ENCODE assay signal across 25 cellular contexts in genomic region chr22:20405291-20405930, GRCh38. TPM values are rescaled to one million over a fixed set of nuclear protein-coding genes. Genes with fewer than 3 reads are reported as not detected.
DNase-seq lines count a peak whose midpoint lies in the region; ATAC-seq, FAIRE-seq and TF ChIP-seq lines count a peak whose summit lies in the region.
"Had no signal": no experiment of that assay in that cellular context is flagged by ENCODE, and none has a peak within 500 bp of the region (broad histone marks: within the 10 kb centered on the region; RNA-seq: fewer than 3 reads in every experiment).

No MANE protein-coding gene starts in this region.

- H3K36me3 Mint-ChIP-seq in WTC11: peaks cover 43% of the 10 kb centered on the region

- TF ChIP-seq EP300 in HepG2 (IDR thresholded peaks at IDR 0.05; ENCODE audit: low read depth in 2 of 2, low read length in 2 of 2): no peak
- TF ChIP-seq EP300 in HepG2 (CRISPR knock-in tag; IDR thresholded peaks at IDR 0.05; ENCODE audit: borderline replicate concordance): no peak

- FAIRE-seq in HepG2 (lab: Jason Lieb, UNC): no peak
- FAIRE-seq: A204.1, GM12891 had no signal

- H3K27ac Mint-ChIP-seq in WTC11: peak overlapping the region; percentile 39

- POLR2A ChIA-PET in WTC11 (lab: Charles Lee) (no interaction called here), HepG2 (lab: Yijun Ruan, JAX) (no interaction called here), A673 (lab: Charles Lee; ENCODE audit: low non-redundant PET) (no interaction called here)

- TF ChIP-seq RAD21 in HepG2 (CRISPR knock-in tag; IDR thresholded peaks at IDR 0.05): no peak

- H3K4me2 ChIP-seq in BLaER1 (peak overlapping the region; percentile 59), HepG2 (ENCODE audit: low read depth, low read length) (no peak overlapping the region)
- H3K4me2 ChIP-seq: SK-N-SH had no signal

- H3K36me3 ChIP-seq in BLaER1 (peaks cover 80% of the 10 kb centered on the region), HepG2 (replicated peaks in 1 of 2; ENCODE audit: control insufficient read depth in 1 of 2, insufficient read depth in 2 of 2, low read length in 2 of 2) (peaks cover 11 to 23% of the 10 kb centered on the region in 2 experiments; a peak in 4 of 5 replicates), upper lobe of right lung (peaks cover 42% of the 10 kb centered on the region), A673 (ENCODE audit: insufficient read depth, low read length, poor library complexity, severe bottlenecking) (peaks cover 37% of the 10 kb centered on the region)

- H3K79me2 ChIP-seq in HepG2 (ENCODE audit: insufficient read depth, low read length): no peaks in the 10 kb centered on the region

- ATAC-seq in WTC11: no peak
- no peak for ATAC-seq in HepG2
- ATAC-seq in upper lobe of right lung: no peak
- ATAC-seq: HCT116, PC-3 had no signal

- DNase-seq in WTC11 (ENCODE audit: low spot score): no peak
- no peak for DNase-seq in HepG2 (ENCODE audit: low spot score)
- DNase-seq in upper lobe of right lung: peak; percentile 58
- no peak for DNase-seq in cardiac septum (ENCODE audit: low spot score)
- DNase-seq in NCI-H345 (lab: John Stamatoyannopoulos, UW): no peak
- DNase-seq in A673 (ENCODE audit: low spot score): no peak
- DNase-seq: Calu3, DMS79 treated with DMSO at 0.1 percent for 48 hours, GF-D8, GOT3, Karpas-422, NCI-H1092 treated with DMSO at 0.1 percent for 48 hours, NCI-H1436, NCI-H187 treated with DMSO at 0.1 percent for 48 hours, NCI-H2171 treated with DMSO at 0.1 percent for 48 hours, NCI-H446, NCI-H524 treated with DMSO at 0.1 percent for 48 hours, NCI-H774, PC-3, SK-N-SH had no signal

- TF ChIP-seq CTCF in WTC11 (IDR thresholded peaks at IDR 0.05) (no peak), HepG2 (CRISPR knock-in tag; IDR thresholded peaks at IDR 0.05) (no peak), upper lobe of right lung (IDR thresholded peaks at IDR 0.05) (no peak), A673 (conservative IDR thresholded peaks at IDR 0.05; ENCODE audit: low read depth, low read length) (no peak)

- no peaks in the 10 kb centered on the region for H3K9me3 ChIP-seq in BLaER1
- no peaks in the 10 kb centered on the region for H3K9me3 ChIP-seq in HepG2 (ENCODE audit: low read length)
- H3K9me3 ChIP-seq in upper lobe of right lung: no peaks in the 10 kb centered on the region
- H3K9me3 ChIP-seq in A673 (ENCODE audit: low read depth, low read length, poor library complexity, severe bottlenecking): no peaks in the 10 kb centered on the region
- H3K9me3 ChIP-seq: SK-N-SH had no signal

- CTCF ChIA-PET in WTC11 (lab: Charles Lee): interaction anchor here (1.0 to 5.1 kb wide), 2 partner anchors 13 kb away, joined by 4 to 25 read pairs; no protein-coding TSS in a partner anchor
- CTCF ChIA-PET in HepG2 (lab: Yijun Ruan, JAX; ENCODE audit: low intra/inter-chr PET ratio, low total read pairs): no interaction called here
- CTCF ChIA-PET in A673 (lab: Charles Lee): interaction anchor here (0.9 kb wide), 1 partner anchor 13 kb away, joined by 3 read pairs; no protein-coding TSS in a partner anchor

- no peaks in the 10 kb centered on the region; the same call in 1 of the 2 replicates for H3K27me3 Mint-ChIP-seq in WTC11 (ENCODE audit: low read depth)

- TF ChIP-seq POLR2A in HepG2 (IDR thresholded peaks at IDR 0.05; ENCODE audit: insufficient read depth in 1 of 2, low read depth in 2 of 2, low read length in 2 of 2): no peak

- no peak overlapping the region for H3K4me3 ChIP-seq in BLaER1
- no peak overlapping the region for H3K4me3 ChIP-seq in HepG2 (replicated peaks in 1 of 3; ENCODE audit: insufficient read depth in 1 of 3, low read depth in 2 of 3, low read length in 3 of 3)
- H3K4me3 ChIP-seq in upper lobe of right lung: no peak overlapping the region
- H3K4me3 ChIP-seq in A673 (ENCODE audit: low read depth, low read length, poor library complexity, severe bottlenecking): no peak overlapping the region

- H3K4me1 ChIP-seq in BLaER1: peaks cover 36% of the 10 kb centered on the region
- no peaks in the 10 kb centered on the region for H3K4me1 ChIP-seq in HepG2 (ENCODE audit: insufficient read depth, low read length)
- H3K4me1 ChIP-seq in upper lobe of right lung: no peaks in the 10 kb centered on the region
- no peaks in the 10 kb centered on the region for H3K4me1 ChIP-seq in A673 (ENCODE audit: insufficient read depth, low read length, poor library complexity, severe bottlenecking)

- in situ Hi-C loops in HepG2 (cut with HindIII; ENCODE audit: extremely low pct_ligation_motif_present, low pct_unique_long_range_greater_than_20kb): no loop called here

- WGBS in HepG2 (ENCODE audit: low lambda C conversion rate): 94% methylated on average over 40 of the region's 45 CpGs

- H3K4me3 Mint-ChIP-seq in WTC11: no peak overlapping the region

- BruUV-seq in HepG2 (replicated peaks; lab: Mats Ljungman, UMichigan): no TSS peak
- no TSS peak for BruUV-seq in A673 (replicated peaks; lab: Mats Ljungman, UMichigan)

- no peaks in the 10 kb centered on the region for H3K4me1 Mint-ChIP-seq in WTC11

- H3K9ac ChIP-seq in BLaER1: no peak overlapping the region
- H3K9ac ChIP-seq in HepG2 (ENCODE audit: insufficient read depth, low read depth, low read length): no peak overlapping the region
- H3K9ac ChIP-seq: SK-N-SH had no signal

- H3K27me3 ChIP-seq in BLaER1 (no peaks in the 10 kb centered on the region), HepG2 (ENCODE audit: control insufficient read depth in 1 of 2, insufficient read depth in 2 of 2, low read length in 2 of 2) (no peaks in the 10 kb centered on the region; a peak in 1 of 5 replicates), upper lobe of right lung (no peaks in the 10 kb centered on the region), A673 (replicated peaks; ENCODE audit: insufficient read depth, low read depth, low read length, poor library complexity) (no peaks in the 10 kb centered on the region)

- intact Hi-C loops in HepG2 (cut with micrococcal nuclease; ENCODE audit: unreplicated experiment): no loop called here
- intact Hi-C loops in upper lobe of right lung (cut with DNase I): no loop called here
- intact Hi-C loops in cardiac septum (cut with DNase I): no loop called here
- intact Hi-C loops in A673 (cut with micrococcal nuclease; ENCODE audit: unreplicated experiment): no loop called here

- H3K27ac ChIP-seq in BLaER1 (no peak overlapping the region), HepG2 (ENCODE audit: extremely low read length, insufficient read depth, low read length) (no peak overlapping the region), upper lobe of right lung (no peak overlapping the region), A673 (ENCODE audit: low read depth, low read length, poor library complexity, severe bottlenecking) (no peak overlapping the region)
- H3K27ac ChIP-seq: HL-60 had no signal

- H4K20me1 ChIP-seq in BLaER1 (peaks cover 63% of the 10 kb centered on the region), HepG2 (ENCODE audit: insufficient read depth, low read length) (no peaks in the 10 kb centered on the region)

- no peak overlapping the region for H2AFZ ChIP-seq in HepG2 (ENCODE audit: low read length)

- no peaks in the 10 kb centered on the region for H3K9me3 Mint-ChIP-seq in WTC11

RNA-seq across cellular contexts. Expression of gene ZNF74, which starts 11.5 kb away (rescaled TPM):
- 56.5 to 62.8 TPM (median 61.7 TPM) in 3 replicates for total RNA-seq in WTC11 (2021)
- total RNA-seq in HepG2 (2016; rRNA removed; fragmentation: Illumina TruSeq; extraction: Trizol): 7.4 and 9.1 TPM in 2 replicates
- total RNA-seq in HepG2 (2016; cell fraction: cytosol; rRNA removed; fragmentation: Illumina TruSeq; extraction: Trizol; ENCODE audit: low read depth): 2.3 and 2.6 TPM in 2 replicates
- total RNA-seq in HepG2 (2016; cell fraction: insoluble cytoplasmic fraction; rRNA removed; fragmentation: Illumina TruSeq; extraction: Trizol): 7.5 and 8.7 TPM in 2 replicates
- total RNA-seq in HepG2 (2016; cell fraction: membrane; rRNA removed; fragmentation: Illumina TruSeq; extraction: Trizol): 6.5 and 7.6 TPM in 2 replicates
- 5.6 and 6.4 TPM in 2 replicates for total RNA-seq in HepG2 (2016; cell fraction: nucleus; rRNA removed; fragmentation: Illumina TruSeq; extraction: Trizol)
- polyA plus RNA-seq in HepG2 (2011; rRNA removed): 6.3 and 8.0 TPM in 2 replicates
- polyA plus RNA-seq in HepG2 (2011; cell fraction: cytosol; rRNA removed): 6.8 and 8.8 TPM in 2 replicates
- polyA plus RNA-seq in HepG2 (2011; cell fraction: nucleus; rRNA removed): 11.9 and 12.4 TPM in 2 replicates
- polyA plus RNA-seq in HepG2 (2012): 4.3 and 6.4 TPM in 2 replicates
- 0.99 and 1.6 TPM in 2 replicates for polyA plus RNA-seq in HepG2 (2016; cell fraction: cytosol; fragmentation: Illumina TruSeq; extraction: Trizol; ENCODE audit: low read depth)
- 7.3 and 8.1 TPM in 2 replicates for polyA plus RNA-seq in HepG2 (2016; cell fraction: insoluble cytoplasmic fraction; fragmentation: Illumina TruSeq; extraction: Trizol; ENCODE audit: low read depth)
- polyA plus RNA-seq in HepG2 (2016; cell fraction: membrane; fragmentation: Illumina TruSeq; extraction: Trizol; ENCODE audit: low read depth): 3.6 and 4.5 TPM in 2 replicates
- polyA plus RNA-seq in HepG2 (2016; cell fraction: nucleus; fragmentation: Illumina TruSeq; extraction: Trizol; ENCODE audit: insufficient read depth, low read depth): 13.8 and 14.4 TPM in 2 replicates
- polyA minus RNA-seq in HepG2 (2011; rRNA and poly(A)+ RNA removed; ENCODE audit: low replicate concordance): 6.5 and 20.0 TPM in 2 replicates
- 7.4 and 8.5 TPM in 2 replicates for polyA minus RNA-seq in HepG2 (2011; cell fraction: cytosol; rRNA and poly(A)+ RNA removed)
- polyA minus RNA-seq in HepG2 (2011; cell fraction: nucleus; rRNA and poly(A)+ RNA removed): 3.9 and 4.2 TPM in 2 replicates
- total RNA-seq in upper lobe of right lung: 10.7 TPM
- total RNA-seq in cardiac septum: 4.9 TPM
- 37.2 and 37.7 TPM in 2 replicates for total RNA-seq in A673 (2021)

RNA-seq across cellular contexts. Expression of gene SCARF2, which starts 32.2 kb away (rescaled TPM):
- total RNA-seq in WTC11 (2021) (17.4 to 26.3 TPM (median 17.5 TPM) in 3 replicates), HepG2 (2016; rRNA removed; fragmentation: Illumina TruSeq; extraction: Trizol) (1.4 and 3.3 TPM in 2 replicates), upper lobe of right lung (24.0 TPM), cardiac septum (5.2 TPM), A673 (2021) (1.4 and 1.7 TPM in 2 replicates)
- total RNA-seq in HepG2 (2016; cell fraction: cytosol; rRNA removed; fragmentation: Illumina TruSeq; extraction: Trizol; ENCODE audit: low read depth): 0.91 and 1.2 TPM in 2 replicates
- total RNA-seq in HepG2 (2016; cell fraction: insoluble cytoplasmic fraction; rRNA removed; fragmentation: Illumina TruSeq; extraction: Trizol): 1.2 and 3.8 TPM in 2 replicates
- 3.2 and 3.6 TPM in 2 replicates for total RNA-seq in HepG2 (2016; cell fraction: membrane; rRNA removed; fragmentation: Illumina TruSeq; extraction: Trizol)
- total RNA-seq in HepG2 (2016; cell fraction: nucleus; rRNA removed; fragmentation: Illumina TruSeq; extraction: Trizol): 3.9 and 5.7 TPM in 2 replicates
- polyA plus RNA-seq in HepG2 (2011; rRNA removed): 6.2 and 6.9 TPM in 2 replicates
- 3.9 and 8.3 TPM in 2 replicates for polyA plus RNA-seq in HepG2 (2011; cell fraction: cytosol; rRNA removed)
- polyA plus RNA-seq in HepG2 (2011; cell fraction: nucleus; rRNA removed): 27.6 and 34.9 TPM in 2 replicates
- polyA plus RNA-seq in HepG2 (2012): 3.1 and 5.3 TPM in 2 replicates
- 1.2 and 1.4 TPM in 2 replicates for polyA plus RNA-seq in HepG2 (2016; cell fraction: cytosol; fragmentation: Illumina TruSeq; extraction: Trizol; ENCODE audit: low read depth)
- 1.7 and 2.6 TPM in 2 replicates for polyA plus RNA-seq in HepG2 (2016; cell fraction: insoluble cytoplasmic fraction; fragmentation: Illumina TruSeq; extraction: Trizol; ENCODE audit: low read depth)
- 2.8 and 3.9 TPM in 2 replicates for polyA plus RNA-seq in HepG2 (2016; cell fraction: membrane; fragmentation: Illumina TruSeq; extraction: Trizol; ENCODE audit: low read depth)
- 11.7 and 16.2 TPM in 2 replicates for polyA plus RNA-seq in HepG2 (2016; cell fraction: nucleus; fragmentation: Illumina TruSeq; extraction: Trizol; ENCODE audit: insufficient read depth, low read depth)
- polyA minus RNA-seq in HepG2 (2011; rRNA and poly(A)+ RNA removed; ENCODE audit: low replicate concordance): 0.14 and 12.4 TPM in 2 replicates
- 6.0 and 7.1 TPM in 2 replicates for polyA minus RNA-seq in HepG2 (2011; cell fraction: cytosol; rRNA and poly(A)+ RNA removed)
- 3.1 and 4.7 TPM in 2 replicates for polyA minus RNA-seq in HepG2 (2011; cell fraction: nucleus; rRNA and poly(A)+ RNA removed)
